13 cellular contexts compared by ENCODE assay signal in the genomic region with DNA sequence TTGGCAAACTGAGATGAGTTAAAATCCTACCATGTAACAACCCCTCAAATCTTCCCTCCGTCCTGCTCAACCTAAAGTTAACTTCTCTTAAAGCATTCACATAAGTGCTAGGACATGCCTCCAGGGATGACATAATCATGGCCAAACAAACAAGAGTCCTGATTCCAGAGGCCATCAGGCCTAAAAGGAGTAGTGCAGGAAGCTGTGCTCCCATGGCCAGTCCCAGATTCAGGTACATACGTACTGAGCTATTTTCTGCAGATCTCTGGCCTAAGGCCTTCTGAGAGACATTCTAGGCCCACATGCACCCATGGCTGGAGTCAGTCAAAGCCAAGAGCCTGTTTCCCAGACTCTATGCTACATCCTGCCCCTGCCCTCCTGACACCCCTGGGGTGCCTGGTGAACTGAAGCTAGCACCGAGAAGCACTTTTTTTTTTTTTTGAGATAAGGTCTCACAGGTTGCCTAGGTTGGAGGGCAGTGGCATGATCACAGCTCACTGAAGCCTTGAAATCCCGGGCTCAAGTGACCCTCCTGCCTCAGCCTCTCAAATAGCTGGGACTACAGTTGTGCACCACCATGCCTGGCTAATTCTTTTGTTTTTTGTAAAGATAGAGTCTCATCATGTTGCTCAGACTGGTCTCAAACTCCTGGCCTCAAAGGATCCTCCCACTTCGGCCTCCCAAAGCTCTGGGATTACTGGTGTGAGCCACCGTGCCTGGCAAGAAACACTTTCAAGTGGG. TPM values are rescaled to one million over a fixed set of nuclear protein-coding genes. Genes with fewer than 3 reads are reported as not detected.
DNase-seq lines count a peak whose midpoint lies in the region; ATAC-seq and TF ChIP-seq lines count a peak whose summit lies in the region.
"Had no signal": no experiment of that assay in that cellular context is flagged by ENCODE, and none has a peak within 500 bp of the region (broad histone marks: within the 10 kb centered on the region; RNA-seq: fewer than 3 reads in every experiment).

No MANE protein-coding gene starts in this region.

- H3K4me3 Mint-ChIP-seq in stimulated activated naive CD8-positive, alpha-beta T cell treated with anti-CD3 and anti-CD28 coated beads, Interleukin-15, Interleukin-2, amounts not matched to agents 100 ng/mL and 50 ng/mL, for 24 hours = peak overlapping the region; percentile 89
- H3K4me3 Mint-ChIP-seq in activated naive CD8-positive, alpha-beta T cell = peak overlapping the region; percentile 90

- TF ChIP-seq CTCF in lower lobe of right lung (IDR thresholded peaks at IDR 0.05) = no peak

- peaks cover 60% of the 10 kb centered on the region for H3K36me3 Mint-ChIP-seq in stimulated activated naive CD8-positive, alpha-beta T cell treated with anti-CD3 and anti-CD28 coated beads, Interleukin-15, Interleukin-2, amounts not matched to agents 100 ng/mL and 50 ng/mL, for 24 hours (ENCODE audit: low read depth)
- peaks cover 21% of the 10 kb centered on the region for H3K36me3 Mint-ChIP-seq in activated naive CD8-positive, alpha-beta T cell

- peak overlapping the region; percentile 39 for H3K4me3 ChIP-seq in lower lobe of right lung
- H3K4me3 ChIP-seq: gastrocnemius medialis, SJCRH30 had no signal

- H3K27me3 Mint-ChIP-seq in stimulated activated naive CD8-positive, alpha-beta T cell treated with anti-CD3 and anti-CD28 coated beads, Interleukin-15, Interleukin-2, amounts not matched to agents 100 ng/mL and 50 ng/mL, for 24 hours = no peaks in the 10 kb centered on the region
- H3K27me3 Mint-ChIP-seq in activated naive CD8-positive, alpha-beta T cell = no peaks in the 10 kb centered on the region

- H3K27ac Mint-ChIP-seq in stimulated activated naive CD8-positive, alpha-beta T cell treated with anti-CD3 and anti-CD28 coated beads, Interleukin-15, Interleukin-2, amounts not matched to agents 100 ng/mL and 50 ng/mL, for 24 hours = peak overlapping the region; percentile 98
- H3K27ac Mint-ChIP-seq in activated naive CD8-positive, alpha-beta T cell = peak overlapping the region; percentile 100

- no peaks in the 10 kb centered on the region for H3K27me3 ChIP-seq in lower lobe of right lung (ENCODE audit: low read depth)
- H3K27me3 ChIP-seq: gastrocnemius medialis, SJCRH30 had no signal

- H3K36me3 ChIP-seq in lower lobe of right lung = no peaks in the 10 kb centered on the region
- H3K36me3 ChIP-seq: gastrocnemius medialis, SJCRH30 had no signal

- no peaks in the 10 kb centered on the region for H3K4me1 ChIP-seq in lower lobe of right lung
- H3K4me1 ChIP-seq: gastrocnemius medialis, SJCRH30 had no signal

- peaks cover 57% of the 10 kb centered on the region for H3K4me1 Mint-ChIP-seq in stimulated activated naive CD8-positive, alpha-beta T cell treated with anti-CD3 and anti-CD28 coated beads, Interleukin-15, Interleukin-2, amounts not matched to agents 100 ng/mL and 50 ng/mL, for 24 hours (ENCODE audit: low read depth)
- H3K4me1 Mint-ChIP-seq in activated naive CD8-positive, alpha-beta T cell (ENCODE audit: low read depth) = peaks cover 68% of the 10 kb centered on the region

- no peaks in the 10 kb centered on the region for H3K9me3 ChIP-seq in lower lobe of right lung
- H3K9me3 ChIP-seq: gastrocnemius medialis, SJCRH30 had no signal

- no peak overlapping the region for H3K27ac ChIP-seq in lower lobe of right lung
- H3K27ac ChIP-seq: gastrocnemius medialis, SJCRH30 had no signal

- intact Hi-C loops in lower lobe of right lung (cut with DNase I) = no loop called here

- no peaks in the 10 kb centered on the region for H3K9me3 Mint-ChIP-seq in stimulated activated naive CD8-positive, alpha-beta T cell treated with anti-CD3 and anti-CD28 coated beads, Interleukin-15, Interleukin-2, amounts not matched to agents 100 ng/mL and 50 ng/mL, for 24 hours
- H3K9me3 Mint-ChIP-seq in activated naive CD8-positive, alpha-beta T cell (ENCODE audit: low read depth) = no peaks in the 10 kb centered on the region

- DNase-seq in stimulated activated naive CD8-positive, alpha-beta T cell treated with anti-CD3 and anti-CD28 coated beads, Interleukin-15, Interleukin-2, amounts not matched to agents 100 U/mL and 50 U/mL, for 24 hours = no peak
- DNase-seq in lower lobe of right lung = no peak
- no peak for DNase-seq in midbrain (lab: John Stamatoyannopoulos, UW)
- DNase-seq in COLO668 (lab: John Stamatoyannopoulos, UW; ENCODE audit: unreplicated experiment) = no peak
- DNase-seq in UCSD-AML1 (lab: John Stamatoyannopoulos, UW; ENCODE audit: unreplicated experiment) = no peak
- DNase-seq: gastrocnemius medialis, mammary epithelial cell, occipital lobe, SJCRH30 had no signal

- ATAC-seq in stimulated activated naive CD8-positive, alpha-beta T cell treated with anti-CD3 and anti-CD28 coated beads, Interleukin-15, Interleukin-2, amounts not matched to agents 100 U/mL and 50 U/mL, for 24 hours = no peak
- ATAC-seq in lower lobe of right lung (no peak), HG03135 (IDR thresholded peaks at IDR 0.05; ENCODE audit: unreplicated experiment) (no peak)
- ATAC-seq: gastrocnemius medialis had no signal

RNA-seq across cellular contexts. Expression of gene CD3D, which starts 0.6 kb away (rescaled TPM):
- total RNA-seq in lower lobe of right lung = 7.4 TPM
- total RNA-seq: H4, mammary epithelial cell, occipital lobe, SJCRH30 had no signal

RNA-seq across cellular contexts. Expression of gene CD3G, which starts 2.2 kb away (rescaled TPM):
- total RNA-seq in lower lobe of right lung = 4.0 TPM
- total RNA-seq: H4, mammary epithelial cell, occipital lobe, SJCRH30 had no signal

RNA-seq across cellular contexts. Expression of gene UBE4A, which starts 17.5 kb away (rescaled TPM):
- total RNA-seq in lower lobe of right lung = 40.8 TPM

RNA-seq across cellular contexts. Expression of gene CD3E, which starts 37.4 kb away (rescaled TPM):
- total RNA-seq in lower lobe of right lung = 9.9 TPM
- total RNA-seq: H4, mammary epithelial cell, occipital lobe, SJCRH30 had no signal

RNA-seq across cellular contexts. Expression of gene ATP5MG, which starts 59.5 kb away (rescaled TPM):
- 154 TPM for total RNA-seq in lower lobe of right lung
